ENCODE assay signal across 18 cellular contexts in genomic region chr4:48118081-48118480, GRCh38. TPM values are rescaled to one million over a fixed set of nuclear protein-coding genes. Genes with fewer than 3 reads are reported as not detected.
DNase-seq lines count a peak whose midpoint lies in the region; ATAC-seq, FAIRE-seq and TF ChIP-seq lines count a peak whose summit lies in the region.
"Had no signal": no experiment of that assay in that cellular context is flagged by ENCODE, and none has a peak within 500 bp of the region (broad histone marks: within the 10 kb centered on the region; RNA-seq: fewer than 3 reads in every experiment).

No MANE protein-coding gene starts in this region.

- no peaks in the 10 kb centered on the region for H3K27me3 ChIP-seq in CD8-positive, alpha-beta memory T cell (ENCODE audit: insufficient read depth, low read length, poor library complexity, severe bottlenecking)
- no peaks in the 10 kb centered on the region for H3K27me3 ChIP-seq in naive thymus-derived CD4-positive, alpha-beta T cell (ENCODE audit: control insufficient read depth in 2 of 2, insufficient read depth in 2 of 2, low read length in 2 of 2)
- no peaks in the 10 kb centered on the region for H3K27me3 ChIP-seq in ovary
- H3K27me3 ChIP-seq: MG63 had no signal

- H3K27ac ChIP-seq in CD8-positive, alpha-beta memory T cell (ENCODE audit: low read depth, low read length) = no peak overlapping the region
- no peak overlapping the region for H3K27ac ChIP-seq in naive thymus-derived CD4-positive, alpha-beta T cell (ENCODE audit: low read depth, low read length)
- H3K27ac ChIP-seq in substantia nigra (ENCODE audit: low read depth, low read length, poor library complexity, severe bottlenecking) = no peak overlapping the region
- H3K27ac ChIP-seq in ovary = no peak overlapping the region
- H3K27ac ChIP-seq: 22Rv1 had no signal

- 92 to 99% (median 93%) methylated on average over 2 of the region's 2 CpGs for WGBS in ovary, 3 donors

- no peak overlapping the region for H3K4me3 Mint-ChIP-seq in T-helper 1 cell treated with Interleukin-12 subunit alpha and Interleukin-12 subunit beta and Interleukin-4 antibody, amounts not matched to agents 30 μg/mL and 1 μg/mL, for 36 hours
- H3K4me3 Mint-ChIP-seq in CD8-positive, alpha-beta memory T cell = peak overlapping the region in 1 of 7 donors; percentile 22
- H3K4me3 Mint-ChIP-seq in activated naive CD8-positive, alpha-beta T cell treated with anti-CD3 and anti-CD28 coated beads for 36 hours = no peak overlapping the region
- peak overlapping the region in 6 of 10 donors; percentile 2 to 72 (median 22) for H3K4me3 Mint-ChIP-seq in naive thymus-derived CD4-positive, alpha-beta T cell

- intact Hi-C loops in naive thymus-derived CD4-positive, alpha-beta T cell (cut with micrococcal nuclease) = no loop called here
- intact Hi-C loops in ovary (cut with DNase I) = no loop called here

- H3K36me3 Mint-ChIP-seq in T-helper 1 cell treated with Interleukin-12 subunit alpha and Interleukin-12 subunit beta and Interleukin-4 antibody, amounts not matched to agents 30 μg/mL and 1 μg/mL, for 36 hours (ENCODE audit: low read depth) = peaks cover 26% of the 10 kb centered on the region
- H3K36me3 Mint-ChIP-seq in CD8-positive, alpha-beta memory T cell = peaks cover 0 to 27% (median 5%) of the 10 kb centered on the region in 3 donors
- H3K36me3 Mint-ChIP-seq in activated naive CD8-positive, alpha-beta T cell treated with anti-CD3 and anti-CD28 coated beads for 36 hours = peaks cover 40% of the 10 kb centered on the region
- H3K36me3 Mint-ChIP-seq in naive thymus-derived CD4-positive, alpha-beta T cell = peaks cover 10 to 41% (median 20%) of the 10 kb centered on the region in 5 donors

- no peaks in the 10 kb centered on the region for H3K27me3 Mint-ChIP-seq in T-helper 1 cell treated with Interleukin-12 subunit alpha and Interleukin-12 subunit beta and Interleukin-4 antibody, amounts not matched to agents 30 μg/mL and 1 μg/mL, for 36 hours (ENCODE audit: low read depth)
- no peaks in the 10 kb centered on the region for H3K27me3 Mint-ChIP-seq in CD8-positive, alpha-beta memory T cell
- no peaks in the 10 kb centered on the region for H3K27me3 Mint-ChIP-seq in activated naive CD8-positive, alpha-beta T cell treated with anti-CD3 and anti-CD28 coated beads for 36 hours
- no peaks in the 10 kb centered on the region for H3K27me3 Mint-ChIP-seq in naive thymus-derived CD4-positive, alpha-beta T cell

- no peaks in the 10 kb centered on the region for H3K9me3 ChIP-seq in CD8-positive, alpha-beta memory T cell (ENCODE audit: low read length)
- no peaks in the 10 kb centered on the region for H3K9me3 ChIP-seq in naive thymus-derived CD4-positive, alpha-beta T cell (ENCODE audit: control insufficient read depth in 2 of 3, low read length in 3 of 3)
- H3K9me3 ChIP-seq in ovary = no peaks in the 10 kb centered on the region
- H3K9me3 ChIP-seq: MG63 had no signal

- H3K9me3 Mint-ChIP-seq in T-helper 1 cell treated with Interleukin-12 subunit alpha and Interleukin-12 subunit beta and Interleukin-4 antibody, amounts not matched to agents 30 μg/mL and 1 μg/mL, for 36 hours = no peaks in the 10 kb centered on the region
- peaks cover 0 to 2% (median 0%) of the 10 kb centered on the region in 5 donors for H3K9me3 Mint-ChIP-seq in CD8-positive, alpha-beta memory T cell
- no peaks in the 10 kb centered on the region for H3K9me3 Mint-ChIP-seq in activated naive CD8-positive, alpha-beta T cell treated with anti-CD3 and anti-CD28 coated beads for 36 hours
- H3K9me3 Mint-ChIP-seq in naive thymus-derived CD4-positive, alpha-beta T cell = peaks cover 0 to 1% (median 0%) of the 10 kb centered on the region in 11 donors

- no peaks in the 10 kb centered on the region for H3K36me3 ChIP-seq in CD8-positive, alpha-beta memory T cell (ENCODE audit: insufficient read depth, low read length)
- H3K36me3 ChIP-seq in naive thymus-derived CD4-positive, alpha-beta T cell (ENCODE audit: control insufficient read depth in 2 of 3, insufficient read depth in 3 of 3, low read length in 3 of 3) = peaks cover 0 to 16% (median 0%) of the 10 kb centered on the region in 3 experiments
- H3K36me3 ChIP-seq in ovary = no peaks in the 10 kb centered on the region
- H3K36me3 ChIP-seq: MG63 had no signal

- TF ChIP-seq EP300 in ovary (IDR thresholded peaks at IDR 0.05) = no peak

- no peak for TF ChIP-seq CTCF in ovary (IDR thresholded peaks at IDR 0.05)

- FAIRE-seq in RCC 7860 (lab: Jason Lieb, UNC) = no peak
- FAIRE-seq: GM12878 had no signal

- ATAC-seq in naive thymus-derived CD4-positive, alpha-beta T cell = no peak
- ATAC-seq: GM12878, HCT116, Right ventricle myocardium inferior had no signal

- H3K4me3 ChIP-seq in CD8-positive, alpha-beta memory T cell (ENCODE audit: low read length) = no peak overlapping the region
- H3K4me3 ChIP-seq in naive thymus-derived CD4-positive, alpha-beta T cell (ENCODE audit: low read length) = no peak overlapping the region
- no peak overlapping the region for H3K4me3 ChIP-seq in ovary
- H3K4me3 ChIP-seq: GM12878, MG63 had no signal

- H3K4me1 ChIP-seq in CD8-positive, alpha-beta memory T cell (ENCODE audit: insufficient read depth, low read length) = peaks cover 75% of the 10 kb centered on the region
- peaks cover 9 to 59% of the 10 kb centered on the region in 2 donors for H3K4me1 ChIP-seq in naive thymus-derived CD4-positive, alpha-beta T cell (ENCODE audit: control insufficient read depth in 2 of 2, insufficient read depth in 2 of 2, low read length in 2 of 2)
- H3K4me1 ChIP-seq in ovary (ENCODE audit: insufficient read depth) = no peaks in the 10 kb centered on the region

- CTCF ChIA-PET in CD8-positive, alpha-beta memory T cell (lab: Charles Lee) = interaction anchor here (1.1 to 1.8 kb wide), 3 partner anchors 9 to 84 kb away, joined by 3 to 7 read pairs (median 3); no protein-coding TSS in a partner anchor
- CTCF ChIA-PET in naive thymus-derived CD4-positive, alpha-beta T cell (lab: Charles Lee) = interaction anchor here (0.8 to 1.5 kb wide), 5 partner anchors 8 to 21 kb away, joined by 3 to 4 read pairs (median 3); no protein-coding TSS in a partner anchor

- peaks cover 38% of the 10 kb centered on the region for H3K4me1 Mint-ChIP-seq in T-helper 1 cell treated with Interleukin-12 subunit alpha and Interleukin-12 subunit beta and Interleukin-4 antibody, amounts not matched to agents 30 μg/mL and 1 μg/mL, for 36 hours (ENCODE audit: low read depth)
- peaks cover 57 to 59% (median 58%) of the 10 kb centered on the region in 3 donors for H3K4me1 Mint-ChIP-seq in CD8-positive, alpha-beta memory T cell
- peaks cover 53% of the 10 kb centered on the region for H3K4me1 Mint-ChIP-seq in activated naive CD8-positive, alpha-beta T cell treated with anti-CD3 and anti-CD28 coated beads for 36 hours
- H3K4me1 Mint-ChIP-seq in naive thymus-derived CD4-positive, alpha-beta T cell = peaks cover 42 to 69% (median 66%) of the 10 kb centered on the region in 7 donors

- POLR2A ChIA-PET in CD8-positive, alpha-beta memory T cell (lab: Charles Lee) = interaction anchor here (1.1 kb wide), 1 partner anchor 21 kb away, joined by 3 read pairs; no protein-coding TSS in a partner anchor
- POLR2A ChIA-PET in naive thymus-derived CD4-positive, alpha-beta T cell (lab: Charles Lee) = interaction anchor here (0.9 to 3.0 kb wide), 2 partner anchors 9 to 21 kb away, joined by 3 to 18 read pairs; no protein-coding TSS in a partner anchor

- TF ChIP-seq POLR2A in ovary (IDR thresholded peaks at IDR 0.05) = no peak

- peak overlapping the region; percentile 1 for H3K27ac Mint-ChIP-seq in T-helper 1 cell treated with Interleukin-12 subunit alpha and Interleukin-12 subunit beta and Interleukin-4 antibody, amounts not matched to agents 30 μg/mL and 1 μg/mL, for 36 hours
- peak overlapping the region in 6 of 8 donors; percentile 0 to 61 (median 21) for H3K27ac Mint-ChIP-seq in CD8-positive, alpha-beta memory T cell
- H3K27ac Mint-ChIP-seq in activated naive CD8-positive, alpha-beta T cell treated with anti-CD3 and anti-CD28 coated beads for 36 hours = peak overlapping the region; percentile 22
- peak overlapping the region in 8 of 9 donors; percentile 4 to 92 (median 28) for H3K27ac Mint-ChIP-seq in naive thymus-derived CD4-positive, alpha-beta T cell

- DNase-seq in T-helper 1 cell = no peak
- DNase-seq in CD8-positive, alpha-beta memory T cell = no peak
- DNase-seq in activated naive CD8-positive, alpha-beta T cell treated with anti-CD3 and anti-CD28 coated beads for 36 hours = no peak
- DNase-seq in naive thymus-derived CD4-positive, alpha-beta T cell = no peak
- no peak for DNase-seq in RCC 7860 (ENCODE audit: low spot score)
- no peak for DNase-seq in substantia nigra (lab: John Stamatoyannopoulos, UW)
- DNase-seq in ovary = no peak
- DNase-seq: Calu3, MG63, NCI-H1105, NCI-H1694 treated with DMSO at 0.1 percent for 48 hours, NCI-H774 had no signal

RNA-seq across cellular contexts. Expression of gene TXK, which starts 16.0 kb away (rescaled TPM):
- 1 to 10 TPM; 6.0 to 6.4 TPM for total RNA-seq in CD8-positive, alpha-beta memory T cell
- 70.0 TPM for polyA plus RNA-seq in CD8-positive, alpha-beta memory T cell
- total RNA-seq in activated naive CD8-positive, alpha-beta T cell treated with anti-CD3 and anti-CD28 coated beads for 36 hours = 10 to 100 TPM; 13.3 to 14.2 TPM
- total RNA-seq in naive thymus-derived CD4-positive, alpha-beta T cell = 100 to 1,000 TPM in 4 of 5 experiments, 10 to 100 TPM in 1; 35.5 to 128 (median 117) TPM
- 10 to 100 TPM; 56.6 to 80.9 TPM for polyA plus RNA-seq in naive thymus-derived CD4-positive, alpha-beta T cell
- total RNA-seq in ovary = 1 to 10 TPM in 3 of 7 donors, under 1 TPM in 4; 0.13 to 2.3 (median 0.33) TPM
- polyA plus RNA-seq in ovary = under 1 TPM; 0.11 to 0.25 TPM
- total RNA-seq: G401 had no signal

Comparison
In these comparisons a context has a peak if more than half of its experiments do, and no peak if none do; other contexts are left out.
1. H3K4me3 Mint-ChIP-seq: peak in naive thymus-derived CD4-positive, alpha-beta T cell (6 of 10); none in T-helper 1 cell treated with Interleukin-12 subunit alpha and Interleukin-12 subunit beta and Interleukin-4 antibody, amounts not matched to agents 30 μg/mL and 1 μg/mL, for 36 hours (single experiment) and activated naive CD8-positive, alpha-beta T cell treated with anti-CD3 and anti-CD28 coated beads for 36 hours (single experiment).
2. Peak in every context shown above with its lines, with median percentiles within 50 percentile points of each other: H3K27ac Mint-ChIP-seq.